8 cellular contexts compared by ENCODE assay signal in the genomic region with DNA sequence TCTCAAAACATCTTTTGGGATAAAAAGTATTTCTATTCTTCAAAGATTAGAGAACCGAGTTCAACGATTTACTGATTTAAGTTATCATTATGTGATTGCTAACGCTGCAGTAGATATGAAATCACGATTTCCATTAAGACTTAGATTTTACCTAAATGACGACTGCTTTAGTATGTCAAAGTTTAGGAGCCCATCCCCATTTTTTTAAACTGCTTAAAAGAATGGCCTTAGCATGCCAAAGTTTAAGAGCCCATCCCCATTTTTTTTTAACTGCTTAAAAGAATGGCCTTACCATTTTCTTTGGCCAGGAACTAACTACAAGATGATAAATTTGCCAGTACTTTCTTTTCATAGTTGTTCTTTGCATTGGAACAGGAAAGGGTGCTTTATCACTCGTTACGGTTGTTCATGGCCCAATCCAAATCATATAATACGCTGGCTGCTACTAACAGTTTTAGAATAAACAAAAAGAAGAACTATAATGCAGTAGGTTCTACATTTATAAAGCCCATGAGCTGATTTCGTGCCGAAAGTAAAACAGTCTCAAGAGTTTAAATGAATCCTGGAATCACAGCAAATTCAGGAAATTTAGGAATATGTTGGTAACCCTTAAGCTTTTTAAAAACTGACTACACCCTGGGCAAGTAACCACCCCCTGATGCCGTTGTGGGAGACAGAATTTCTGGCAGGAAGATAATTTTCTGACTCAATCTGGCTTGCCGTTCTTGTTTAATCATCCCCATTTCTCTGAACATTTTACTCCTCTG. TPM values are rescaled to one million over a fixed set of nuclear protein-coding genes. Genes with fewer than 3 reads are reported as not detected.
A peak's percentile ranks its signal among the peaks of the same experiment; 100 is the strongest.
DNase-seq lines count a peak whose midpoint lies in the region; ATAC-seq and TF ChIP-seq lines count a peak whose summit lies in the region.

No MANE protein-coding gene starts in this region.

- H3K9ac ChIP-seq in OCI-LY1 (ENCODE audit: low read length) = peak overlapping the region; percentile 73

- no peaks in the 10 kb centered on the region for H3F3A ChIP-seq in OCI-LY1 (ENCODE audit: insufficient read depth, low read length)

- H3K4me2 ChIP-seq in OCI-LY1 (ENCODE audit: low read length) = peak overlapping the region; percentile 87

- H3K36me3 Mint-ChIP-seq in dendritic cell treated with granulocyte-macrophage colony-stimulating factor and Interleukin-4, amounts not matched to agents 40 ng/mL and 50 ng/mL, for 4 days (ENCODE audit: low read depth) = peaks cover 35% of the 10 kb centered on the region
- peaks cover 0 to 8% (median 3%) of the 10 kb centered on the region in 5 donors for H3K36me3 Mint-ChIP-seq in naive thymus-derived CD4-positive, alpha-beta T cell

- H3K9me3 ChIP-seq in OCI-LY1 (ENCODE audit: low read length) = no peaks in the 10 kb centered on the region
- no peaks in the 10 kb centered on the region for H3K9me3 ChIP-seq in naive thymus-derived CD4-positive, alpha-beta T cell (ENCODE audit: control insufficient read depth in 2 of 3, low read length in 3 of 3)

- peak overlapping the region; percentile 87 for H3K27ac ChIP-seq in OCI-LY1 (ENCODE audit: low read depth, low read length, poor library complexity, severe bottlenecking)
- H3K27ac ChIP-seq in naive thymus-derived CD4-positive, alpha-beta T cell (ENCODE audit: low read depth, low read length) = peak overlapping the region; percentile 98

- H3K4me1 Mint-ChIP-seq in dendritic cell treated with granulocyte-macrophage colony-stimulating factor and Interleukin-4, amounts not matched to agents 40 ng/mL and 50 ng/mL, for 4 days (ENCODE audit: low read depth) = peaks cover 1% of the 10 kb centered on the region
- H3K4me1 Mint-ChIP-seq in naive thymus-derived CD4-positive, alpha-beta T cell = peaks cover 13 to 28% (median 27%) of the 10 kb centered on the region in 7 donors

- peaks cover 23% of the 10 kb centered on the region for H3K4me1 ChIP-seq in OCI-LY1 (ENCODE audit: insufficient read depth, low read length, severe bottlenecking)
- peaks cover 0 to 1% of the 10 kb centered on the region in 2 donors for H3K4me1 ChIP-seq in naive thymus-derived CD4-positive, alpha-beta T cell (ENCODE audit: control insufficient read depth in 2 of 2, insufficient read depth in 2 of 2, low read length in 2 of 2)

- H3K9me3 Mint-ChIP-seq in dendritic cell treated with granulocyte-macrophage colony-stimulating factor and Interleukin-4, amounts not matched to agents 40 ng/mL and 50 ng/mL, for 4 days = no peaks in the 10 kb centered on the region
- H3K9me3 Mint-ChIP-seq in naive thymus-derived CD4-positive, alpha-beta T cell = no peaks in the 10 kb centered on the region

- H3K79me2 ChIP-seq in OCI-LY1 (ENCODE audit: insufficient read depth, low read length) = peaks cover 29% of the 10 kb centered on the region

- H3K4me3 ChIP-seq in OCI-LY1 (ENCODE audit: low read depth, low read length, poor library complexity, severe bottlenecking) = peak overlapping the region; percentile 94
- H3K4me3 ChIP-seq in naive thymus-derived CD4-positive, alpha-beta T cell (ENCODE audit: low read length) = peak overlapping the region; percentile 58

- H3K27ac Mint-ChIP-seq in dendritic cell treated with granulocyte-macrophage colony-stimulating factor and Interleukin-4, amounts not matched to agents 40 ng/mL and 50 ng/mL, for 4 days = peak overlapping the region; percentile 98
- peak overlapping the region; percentile 89 to 100 (median 97) for H3K27ac Mint-ChIP-seq in naive thymus-derived CD4-positive, alpha-beta T cell

- POLR2A ChIA-PET in naive thymus-derived CD4-positive, alpha-beta T cell (lab: Charles Lee) = interaction anchor here (0.7 to 4.1 kb wide), 13 partner anchors 12 to 843 kb away, joined by 3 to 69 read pairs (median 4); a partner anchor contains a TSS

- peak overlapping the region; percentile 96 for H2AFZ ChIP-seq in OCI-LY1 (ENCODE audit: low read length)

- intact Hi-C loops in dendritic cell treated with granulocyte-macrophage colony-stimulating factor and Interleukin-4, amounts not matched to agents 40 ng/mL and 50 ng/mL, for 4 days (cut with micrococcal nuclease) = loop anchor here (2.0 to 10.0 kb wide), 3 partner anchors 22 to 355 kb away; a partner anchor contains a TSS
- intact Hi-C loops in naive thymus-derived CD4-positive, alpha-beta T cell (cut with micrococcal nuclease) = loop anchor here (1.0 to 10.0 kb wide), 4 partner anchors 35 to 868 kb away; a partner anchor contains a TSS

- peak overlapping the region; percentile 98 for H3K4me3 Mint-ChIP-seq in dendritic cell treated with granulocyte-macrophage colony-stimulating factor and Interleukin-4, amounts not matched to agents 40 ng/mL and 50 ng/mL, for 4 days
- peak overlapping the region; percentile 88 to 98 (median 91) for H3K4me3 Mint-ChIP-seq in naive thymus-derived CD4-positive, alpha-beta T cell

- H3K27me3 ChIP-seq in OCI-LY1 (ENCODE audit: insufficient read depth, low read length) = no peaks in the 10 kb centered on the region
- no peaks in the 10 kb centered on the region for H3K27me3 ChIP-seq in naive thymus-derived CD4-positive, alpha-beta T cell (ENCODE audit: control insufficient read depth in 2 of 2, insufficient read depth in 2 of 2, low read length in 2 of 2)

- no peaks in the 10 kb centered on the region for H3K27me3 Mint-ChIP-seq in dendritic cell treated with granulocyte-macrophage colony-stimulating factor and Interleukin-4, amounts not matched to agents 40 ng/mL and 50 ng/mL, for 4 days
- peaks cover 0 to 15% (median 0%) of the 10 kb centered on the region in 5 donors for H3K27me3 Mint-ChIP-seq in naive thymus-derived CD4-positive, alpha-beta T cell

- CTCF ChIA-PET in naive thymus-derived CD4-positive, alpha-beta T cell (lab: Charles Lee) = interaction anchor here (1.0 to 1.6 kb wide), 4 partner anchors 17 to 95 kb away, joined by 3 to 4 read pairs (median 3); no protein-coding TSS in a partner anchor

- H3K9me2 ChIP-seq in OCI-LY1 (ENCODE audit: low read depth, low read length) = no peaks in the 10 kb centered on the region

- no peak for ATAC-seq in naive thymus-derived CD4-positive, alpha-beta T cell
- ATAC-seq in HG02981 (IDR thresholded peaks at IDR 0.05; ENCODE audit: unreplicated experiment) = no peak
- no peak for ATAC-seq in HG03196 (IDR thresholded peaks at IDR 0.05; ENCODE audit: unreplicated experiment)
- no peak for ATAC-seq in GM18511 (IDR thresholded peaks at IDR 0.05; ENCODE audit: unreplicated experiment)

- H4K20me1 ChIP-seq in OCI-LY1 (ENCODE audit: insufficient read depth, low read length) = peaks cover 7% of the 10 kb centered on the region; the same call in 1 of the 2 replicates

- peaks cover 11% of the 10 kb centered on the region; the same call in 1 of the 2 replicates for H3K36me3 ChIP-seq in OCI-LY1 (ENCODE audit: insufficient read depth, low read length)
- H3K36me3 ChIP-seq in naive thymus-derived CD4-positive, alpha-beta T cell (ENCODE audit: control insufficient read depth in 2 of 3, insufficient read depth in 3 of 3, low read length in 3 of 3) = peaks cover 0 to 20% (median 0%) of the 10 kb centered on the region in 3 experiments

- DNase-seq in NCI-H526 (lab: John Stamatoyannopoulos, UW) = peak; percentile 57 to 63
- no peak for DNase-seq in NCI-H526 treated with DMSO at 0.1 percent for 48 hours (lab: John Stamatoyannopoulos, UW)
- no peak for DNase-seq in naive thymus-derived CD4-positive, alpha-beta T cell

- no peak for TF ChIP-seq CTCF in OCI-LY1 (IDR thresholded peaks at IDR 0.05; ENCODE audit: low read length)

RNA-seq across cellular contexts. Expression of a gene that starts 0.9 kb away (rescaled TPM):
- total RNA-seq in naive thymus-derived CD4-positive, alpha-beta T cell = 10 to 100 TPM; 17.9 to 42.1 (median 27.3) TPM
- 10 to 100 TPM in 1 of 2 donors, 1 to 10 TPM in 1; 6.6 to 12.7 TPM for polyA plus RNA-seq in naive thymus-derived CD4-positive, alpha-beta T cell

Comparison
In these comparisons a context has a peak if more than half of its experiments do, and no peak if none do; other contexts are left out.
1. DNase-seq: peak in NCI-H526 (2 of 2); none in NCI-H526 treated with DMSO at 0.1 percent for 48 hours (single experiment) and naive thymus-derived CD4-positive, alpha-beta T cell (0 of 9).